In the genomic region with DNA sequence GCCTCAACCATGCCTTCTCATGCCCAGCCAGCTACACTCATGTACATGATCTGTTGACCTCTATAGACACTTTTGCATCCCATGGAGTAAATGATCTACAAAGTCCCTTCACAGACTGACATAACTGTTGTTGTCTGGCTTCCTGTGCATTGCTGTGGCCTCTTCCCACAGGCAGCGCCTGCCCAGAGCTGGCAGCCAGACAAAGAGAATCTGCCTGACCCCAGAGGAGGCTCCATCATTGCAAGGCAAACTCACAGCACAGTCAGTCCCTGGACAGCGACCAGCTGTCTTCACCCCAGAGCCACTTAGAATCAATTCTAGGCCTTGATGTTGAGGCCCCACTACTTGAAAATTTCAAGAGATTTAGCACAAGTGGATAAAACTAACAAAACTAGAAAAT, we compare ENCODE assay signal across 13 cellular contexts.
DNase-seq lines count a peak whose midpoint lies in the region; ATAC-seq and TF ChIP-seq lines count a peak whose summit lies in the region.
"Had no signal": no experiment of that assay in that cellular context is flagged by ENCODE, and none has a peak within 500 bp of the region (broad histone marks: within the 10 kb centered on the region; RNA-seq: fewer than 3 reads in every experiment).

No MANE protein-coding gene starts in this region.

- H3K4me2 ChIP-seq in hepatocyte (no peak overlapping the region), smooth muscle cell (no peak overlapping the region)

- no peaks in the 10 kb centered on the region for H3K36me3 ChIP-seq in hepatocyte (replicated peaks; ENCODE audit: insufficient read depth, low read depth)
- no peaks in the 10 kb centered on the region for H3K36me3 ChIP-seq in smooth muscle cell (ENCODE audit: low read depth)
- H3K36me3 ChIP-seq: lower lobe of right lung had no signal

- ATAC-seq in HG03196 (IDR thresholded peaks at IDR 0.05; ENCODE audit: unreplicated experiment) (no peak), GM19351 (IDR thresholded peaks at IDR 0.05; ENCODE audit: unreplicated experiment) (no peak)

- H3K27me3 ChIP-seq in hepatocyte (peaks cover 4% of the 10 kb centered on the region), smooth muscle cell (ENCODE audit: low read depth) (no peaks in the 10 kb centered on the region)

- TF ChIP-seq CTCF in astrocyte of the spinal cord (IDR thresholded peaks at IDR 0.05; ENCODE audit: low read depth, low read length) (no peak), hepatocyte (IDR thresholded peaks at IDR 0.05; ENCODE audit: poor library complexity) (no peak), smooth muscle cell (IDR thresholded peaks at IDR 0.05; ENCODE audit: borderline replicate concordance, insufficient read depth, poor library complexity, severe bottlenecking) (no peak)

- in situ Hi-C loops in astrocyte of the spinal cord (cut with HindIII; ENCODE audit: low sequenced_read_pairs) = no loop called here

- H4K20me1 ChIP-seq in hepatocyte (ENCODE audit: insufficient read depth, poor library complexity, severe bottlenecking) (no peaks in the 10 kb centered on the region), smooth muscle cell (ENCODE audit: low read depth) (peaks cover 3% of the 10 kb centered on the region)

- 43% methylated on average over 2 of the region's 2 CpGs for whole genome bisulfite sequencing in hepatocyte (ENCODE audit: low lambda C conversion rate, missing lambda C conversion rate)
- WGBS in smooth muscle cell (ENCODE audit: low lambda C conversion rate) = 69% methylated on average over 2 of the region's 2 CpGs

- H3K9ac ChIP-seq in smooth muscle cell (ENCODE audit: low read depth) = no peak overlapping the region

- H3K4me1 ChIP-seq in hepatocyte (ENCODE audit: insufficient read depth) = no peaks in the 10 kb centered on the region
- no peaks in the 10 kb centered on the region for H3K4me1 ChIP-seq in smooth muscle cell (ENCODE audit: low read depth)
- H3K4me1 ChIP-seq: lower lobe of right lung had no signal

- no peaks in the 10 kb centered on the region for H3K9me2 ChIP-seq in hepatocyte (replicated peaks; ENCODE audit: insufficient read depth)

- H2AFZ ChIP-seq in hepatocyte = no peak overlapping the region
- H2AFZ ChIP-seq in smooth muscle cell (ENCODE audit: low read depth) = no peak overlapping the region

- H3K27ac ChIP-seq in hepatocyte = no peak overlapping the region
- H3K27ac ChIP-seq in smooth muscle cell (ENCODE audit: low read depth) = no peak overlapping the region
- H3K27ac ChIP-seq: lower lobe of right lung had no signal

- DNase-seq in HCEC 1CT = peak; percentile 41
- peak; percentile 74 for DNase-seq in astrocyte of the spinal cord (ENCODE audit: low read depth, low spot score)
- DNase-seq in hepatocyte (ENCODE audit: low spot score) = peak; percentile 53
- peak; percentile 8 for DNase-seq in smooth muscle cell (lab: John Stamatoyannopoulos, UW; ENCODE audit: unreplicated experiment)
- DNase-seq in NCI-H1694 treated with DMSO at 0.1 percent for 48 hours (lab: John Stamatoyannopoulos, UW) = no peak
- DNase-seq in LoVo (ENCODE audit: low spot score) = no peak
- DNase-seq: activated CD4-positive, alpha-beta T cell treated with anti-CD3 and anti-CD28 coated beads, Interleukin-2, amount 10 ng/mL, durations not matched to agents 7 days and 5 days; cerebellar nuclear complex; GOT3; lower lobe of right lung; OCI-M1 had no signal

- H3K9me3 ChIP-seq in hepatocyte (ENCODE audit: low read depth) = no peaks in the 10 kb centered on the region
- no peaks in the 10 kb centered on the region for H3K9me3 ChIP-seq in smooth muscle cell (replicated peaks; ENCODE audit: low read depth)
- H3K9me3 ChIP-seq: lower lobe of right lung had no signal

- no peaks in the 10 kb centered on the region for H3F3A ChIP-seq in smooth muscle cell (ENCODE audit: low read depth)

- H3K79me2 ChIP-seq in hepatocyte = no peaks in the 10 kb centered on the region
- H3K79me2 ChIP-seq in smooth muscle cell (ENCODE audit: low read depth) = no peaks in the 10 kb centered on the region

- H3K4me3 ChIP-seq in astrocyte of the spinal cord (ENCODE audit: low read depth, low read length) (no peak overlapping the region), hepatocyte (no peak overlapping the region), smooth muscle cell (no peak overlapping the region)
- H3K4me3 ChIP-seq: lower lobe of right lung had no signal

Comparison
In these comparisons a context has a peak if more than half of its experiments do, and no peak if none do; other contexts are left out.
1. DNase-seq: peak in HCEC 1CT (single experiment), astrocyte of the spinal cord (single experiment), hepatocyte (single experiment) and smooth muscle cell (single experiment); none in NCI-H1694 treated with DMSO at 0.1 percent for 48 hours (single experiment) and LoVo (single experiment).